ENCODE assay signal across 10 cellular contexts in genomic region chr4:54062392-54062791, GRCh38. TPM values are rescaled to one million over a fixed set of nuclear protein-coding genes. Genes with fewer than 3 reads are reported as not detected.
DNase-seq lines count a peak whose midpoint lies in the region; ATAC-seq, FAIRE-seq and TF ChIP-seq lines count a peak whose summit lies in the region.
"Had no signal": no experiment of that assay in that cellular context is flagged by ENCODE, and none has a peak within 500 bp of the region (broad histone marks: within the 10 kb centered on the region; RNA-seq: fewer than 3 reads in every experiment).

No MANE protein-coding gene starts in this region.

- peak overlapping the region; percentile 87; the same call in 1 of the 2 replicates for H3K9ac ChIP-seq in HCT116 (ENCODE audit: low read length)

- in situ Hi-C loops in ACHN (cut with HindIII; ENCODE audit: low pct_ligation_motif_present, low pct_unique_long_range_greater_than_20kb, low sequenced_read_pairs): no loop called here

- H4K20me1 ChIP-seq in HCT116 (ENCODE audit: insufficient read depth): 0 out of 2 replicates have a peak, but pooled peaks cover under 1% of the 10 kb centered on the region

- H3K79me2 ChIP-seq in HCT116 (ENCODE audit: insufficient read depth, low read length): peaks cover 67% of the 10 kb centered on the region

- intact Hi-C loops in HCT116 (cut with micrococcal nuclease): no loop called here
- intact Hi-C loops in activated CD4-positive, alpha-beta memory T cell treated with anti-CD3 and anti-CD28 coated beads for 36 hours (cut with micrococcal nuclease): loop anchor here (2.0 to 10.0 kb wide), 5 partner anchors 22 to 1420 kb away; partner anchors contain the start of gene SCFD2

- peak overlapping the region; percentile 92 for H3K4me2 ChIP-seq in HCT116 (ENCODE audit: low read length)

- BruUV-seq in HCT116 (replicated peaks; lab: Mats Ljungman, UMichigan): no TSS peak

- H3K36me3 ChIP-seq in HCT116 (ENCODE audit: control insufficient read depth in 1 of 2, insufficient read depth in 2 of 2, low read length in 2 of 2) (no peaks in the 10 kb centered on the region), small intestine (ENCODE audit: control insufficient read depth in 2 of 2, insufficient read depth in 2 of 2, low read length in 2 of 2) (no peaks in the 10 kb centered on the region)

- TF ChIP-seq CTCF in HCT116 (IDR thresholded peaks at IDR 0.05 in 2 of 3, conservative IDR thresholded peaks at IDR 0.05 in 1 of 3; ENCODE audit: borderline replicate concordance in 1 of 3, insufficient read depth in 1 of 3, low read depth in 2 of 3, low read length in 2 of 3): no peak
- TF ChIP-seq CTCF in foreskin keratinocyte (conservative IDR thresholded peaks at IDR 0.05): no peak

- CTCF ChIA-PET in HCT116 (lab: Charles Lee): no interaction called here
- CTCF ChIA-PET in activated CD4-positive, alpha-beta memory T cell treated with anti-CD3 and anti-CD28 coated beads for 36 hours (lab: Charles Lee): interaction anchor here (1.2 to 1.6 kb wide), 2 partner anchors 71 to 133 kb away, joined by 3 to 4 read pairs; no protein-coding TSS in a partner anchor

- DNase-seq in HCT116 (ENCODE audit: low read depth, low spot score) (no peak), foreskin keratinocyte (no peak), small intestine (peak; percentile 47), ureter (ENCODE audit: low spot score) (no peak), ACHN (no peak), cortex of kidney (lab: John Stamatoyannopoulos, UW) (no peak)
- DNase-seq in activated CD4-positive, alpha-beta memory T cell treated with anti-CD3 and anti-CD28 coated beads for 36 hours: no peak
- DNase-seq: activated CD4-positive, alpha-beta T cell treated with anti-CD3 and anti-CD28 coated beads for 48 hours had no signal

- H3K9me2 ChIP-seq in HCT116 (ENCODE audit: insufficient read depth): no peaks in the 10 kb centered on the region

- peak overlapping the region; percentile 92 for H3K4me3 Mint-ChIP-seq in activated CD4-positive, alpha-beta memory T cell treated with anti-CD3 and anti-CD28 coated beads for 36 hours

- H3K27me3 ChIP-seq in HCT116 (ENCODE audit: insufficient read depth, low read length): no peaks in the 10 kb centered on the region
- H3K27me3 ChIP-seq in foreskin keratinocyte: no peaks in the 10 kb centered on the region
- H3K27me3 ChIP-seq in small intestine (ENCODE audit: control insufficient read depth in 2 of 2, insufficient read depth in 2 of 2, low read length in 2 of 2): no peaks in the 10 kb centered on the region

- no peaks in the 10 kb centered on the region for H3K9me3 Mint-ChIP-seq in activated CD4-positive, alpha-beta memory T cell treated with anti-CD3 and anti-CD28 coated beads for 36 hours

- peaks cover 12 to 29% of the 10 kb centered on the region in 2 experiments for H3K4me1 ChIP-seq in HCT116 (ENCODE audit: control insufficient read depth in 1 of 2, insufficient read depth in 2 of 2, low read length in 2 of 2)
- peaks cover 59% of the 10 kb centered on the region for H3K4me1 ChIP-seq in foreskin keratinocyte
- H3K4me1 ChIP-seq in small intestine (ENCODE audit: control insufficient read depth in 2 of 2, insufficient read depth in 1 of 2, low read depth in 1 of 2, low read length in 1 of 2): peaks cover 2 to 12% of the 10 kb centered on the region in 2 donors

- H3K27ac ChIP-seq in HCT116 (ENCODE audit: low read depth, low read length): no peak overlapping the region
- H3K27ac ChIP-seq in foreskin keratinocyte: peak overlapping the region; percentile 17
- H3K27ac ChIP-seq in small intestine (ENCODE audit: low read depth in 1 of 2, low read length in 1 of 2): no peak overlapping the region

- H2AFZ ChIP-seq in HCT116 (ENCODE audit: low read depth, low read length, poor library complexity, severe bottlenecking): no peak overlapping the region

- no peak overlapping the region for H3K27ac Mint-ChIP-seq in activated CD4-positive, alpha-beta memory T cell treated with anti-CD3 and anti-CD28 coated beads for 36 hours

- POLR2A ChIA-PET in HCT116 (lab: Charles Lee): no interaction called here
- POLR2A ChIA-PET in activated CD4-positive, alpha-beta memory T cell treated with anti-CD3 and anti-CD28 coated beads for 36 hours (lab: Charles Lee): no interaction called here

- 13 to 39% (median 23%) methylated on average over 3 of the region's 3 CpGs for WGBS in small intestine, 3 donors

- H3K36me3 Mint-ChIP-seq in activated CD4-positive, alpha-beta memory T cell treated with anti-CD3 and anti-CD28 coated beads for 36 hours: peaks cover 2% of the 10 kb centered on the region

- ATAC-seq in HCT116 (no peak), foreskin keratinocyte (no peak), HG02840 (IDR thresholded peaks at IDR 0.05; ENCODE audit: low FRiP score, unreplicated experiment) (no peak)

- H3K9me3 ChIP-seq in HCT116 (ENCODE audit: control insufficient read depth in 1 of 2, insufficient read depth in 1 of 2, low read depth in 1 of 2, low read length in 2 of 2): no peaks in the 10 kb centered on the region
- no peaks in the 10 kb centered on the region for H3K9me3 ChIP-seq in small intestine (ENCODE audit: control insufficient read depth, low read depth)

- H3K27me3 Mint-ChIP-seq in activated CD4-positive, alpha-beta memory T cell treated with anti-CD3 and anti-CD28 coated beads for 36 hours: no peaks in the 10 kb centered on the region

- H3K4me3 ChIP-seq in HCT116 (replicated peaks in 1 of 2; ENCODE audit: low read depth in 1 of 2, low read length in 2 of 2) (peak overlapping the region in 1 of 2 experiments; percentile 93; a peak in 1 of 4 replicates), small intestine (ENCODE audit: low read depth in 1 of 2, low read length in 2 of 2) (peak overlapping the region in 1 of 2 donors; percentile 88)

- no peak for FAIRE-seq in small intestine (lab: Jason Lieb, UNC)

- RAD21 ChIA-PET in HCT116 (lab: Charles Lee; ENCODE audit: low non-redundant PET in 1 of 2, low total read pairs in 2 of 2, uncharacterized antibody in 2 of 2, unreplicated experiment in 2 of 2): no interaction called here

- peaks cover 53% of the 10 kb centered on the region for H3K4me1 Mint-ChIP-seq in activated CD4-positive, alpha-beta memory T cell treated with anti-CD3 and anti-CD28 coated beads for 36 hours (ENCODE audit: low read depth)

- no peak for TF ChIP-seq RAD21 in HCT116 (IDR thresholded peaks at IDR 0.05; ENCODE audit: low read depth)

- TF ChIP-seq POLR2A in HCT116 (IDR thresholded peaks at IDR 0.05; ENCODE audit: borderline replicate concordance, extremely low read depth, insufficient read depth, insufficient read length): no peak

TF ChIP-seq in HCT116, 20 proteins besides CTCF, POLR2A, EP300 and RAD21 (continues in another document):
- TF ChIP-seq TCF7L2 (IDR thresholded peaks at IDR 0.05; ENCODE audit: borderline replicate concordance, extremely low read depth, insufficient read depth, insufficient read length) (no peak), REST (IDR thresholded peaks at IDR 0.05; ENCODE audit: low read depth) (no peak), EZH2 (IDR thresholded peaks at IDR 0.05) (no peak), JUND (IDR thresholded peaks at IDR 0.05) (no peak), ZFX (IDR thresholded peaks at IDR 0.05) (no peak), EZH2phosphoT487 (IDR thresholded peaks at IDR 0.05; ENCODE audit: borderline replicate concordance) (no peak), SP1 (IDR thresholded peaks at IDR 0.05; ENCODE audit: low read depth) (no peak), YY1 (IDR thresholded peaks at IDR 0.05; ENCODE audit: extremely low read depth, insufficient replicate concordance, low read depth, low read length) (no peak), EGR1 (IDR thresholded peaks at IDR 0.05; ENCODE audit: low read depth) (no peak), FOSL1 (IDR thresholded peaks at IDR 0.05; ENCODE audit: low read depth) (no peak), ATF3 (IDR thresholded peaks at IDR 0.05) (no peak)

RNA-seq across cellular contexts. Expression of gene CHIC2, which starts 2.0 kb away (rescaled TPM):
- total RNA-seq in HCT116 (2021; ENCODE audit: unreplicated experiment) (10.8 TPM), foreskin keratinocyte (21.8 and 22.4 TPM in 2 replicates), ureter (22.8 TPM)
- 7.1 and 9.0 TPM in 2 replicates for polyA plus RNA-seq in HCT116 (2012)
- total RNA-seq in activated CD4-positive, alpha-beta memory T cell treated with anti-CD3 and anti-CD28 coated beads for 36 hours: 10 to 100 TPM; 11.2 to 11.8 TPM
- polyA plus RNA-seq in foreskin keratinocyte (14.7 and 16.8 TPM in 2 replicates), small intestine (10 to 100 TPM; 12.5 to 20.7 (median 18.9) TPM)

RNA-seq across cellular contexts. Expression of gene GSX2, which starts 37.6 kb away (rescaled TPM):
- total RNA-seq in HCT116 (2021; ENCODE audit: unreplicated experiment) (not detected), foreskin keratinocyte (not detected in 2 replicates), ureter (not detected)
- not detected in 2 replicates for polyA plus RNA-seq in HCT116 (2012)
- not detected for total RNA-seq in activated CD4-positive, alpha-beta memory T cell treated with anti-CD3 and anti-CD28 coated beads for 36 hours
- polyA plus RNA-seq in foreskin keratinocyte (not detected in 2 replicates), small intestine (not detected)
- total RNA-seq: HT-29 had no signal
